Comparison of ENCODE assay signal across 8 cellular contexts in genomic region chr1:179954494-179955317, GRCh38. TPM values are rescaled to one million over a fixed set of nuclear protein-coding genes. Genes with fewer than 3 reads are reported as not detected.
DNase-seq lines count a peak whose midpoint lies in the region; ATAC-seq and TF ChIP-seq lines count a peak whose summit lies in the region.

CEP350 (plus strand) TSS chr1:179954810; CDS start chr1:179986182, 31,372 bp downstream.

- H3K9me3 ChIP-seq in Karpas-422 (ENCODE audit: low read length) (no peaks in the 10 kb centered on the region), esophagus muscularis mucosa (no peaks in the 10 kb centered on the region), muscle layer of duodenum (ENCODE audit: control insufficient read depth in 1 of 2, low read length in 2 of 2) (no peaks in the 10 kb centered on the region)

- H3K4me2 ChIP-seq in Karpas-422 (ENCODE audit: low read depth, low read length, poor library complexity, severe bottlenecking), result peak within 1 kb of the TSS; percentile 99

- H3K27me3 ChIP-seq in Karpas-422 (ENCODE audit: low read length) (no peaks in the 10 kb centered on the region), esophagus muscularis mucosa (no peaks in the 10 kb centered on the region), muscle layer of duodenum (ENCODE audit: low read depth, low read length) (no peaks in the 10 kb centered on the region)

- ATAC-seq in GM21825 (IDR thresholded peaks at IDR 0.05; ENCODE audit: unreplicated experiment), result peak; percentile 94

- WGBS in esophagus muscularis mucosa, result 0% methylated on average over 27 of the region's 73 CpGs

- H3K4me3 ChIP-seq in Karpas-422 (ENCODE audit: low read length), result peak within 1 kb of the TSS; percentile 83
- peak within 1 kb of the TSS; percentile 88 to 99 (median 94) for H3K4me3 ChIP-seq in esophagus muscularis mucosa
- peak within 1 kb of the TSS; percentile 83 to 89 for H3K4me3 ChIP-seq in muscle layer of duodenum (ENCODE audit: low read depth in 1 of 2, low read length in 2 of 2)

- peak within 1 kb of the TSS; percentile 76 for H2AFZ ChIP-seq in Karpas-422 (ENCODE audit: low read length)

- peak within 1 kb of the TSS; percentile 91 for H3K9ac ChIP-seq in Karpas-422 (ENCODE audit: low read length)

- no peaks in the 10 kb centered on the region; the same call in 1 of the 2 replicates for H3K9me2 ChIP-seq in Karpas-422 (replicated peaks; ENCODE audit: insufficient read depth, low read length)

- peak within 1 kb of the TSS; percentile 79 for H3K27ac ChIP-seq in Karpas-422 (ENCODE audit: low read length)
- H3K27ac ChIP-seq in esophagus muscularis mucosa (replicated peaks in 1 of 4), result peak within 1 kb of the TSS; percentile 95 to 98 (median 96)
- H3K27ac ChIP-seq in muscle layer of duodenum (ENCODE audit: low read length), result peak within 1 kb of the TSS; percentile 93

- TF ChIP-seq POLR2A in esophagus muscularis mucosa (IDR thresholded peaks at IDR 0.05; ENCODE audit: low read depth), result no peak

- no peak for TF ChIP-seq EP300 in esophagus muscularis mucosa (IDR thresholded peaks at IDR 0.05)

- TF ChIP-seq CTCF in esophagus muscularis mucosa (IDR thresholded peaks at IDR 0.05), result no peak

- H3K4me1 ChIP-seq in Karpas-422 (ENCODE audit: low read length) (peaks cover 54% of the 10 kb centered on the region), esophagus muscularis mucosa (peaks cover 29 to 41% (median 34%) of the 10 kb centered on the region in 4 donors), muscle layer of duodenum (ENCODE audit: control insufficient read depth in 1 of 2, insufficient read depth in 2 of 2, low read length in 2 of 2) (peaks cover 17 to 24% of the 10 kb centered on the region in 2 donors)

- DNase-seq in DMS79 treated with DMSO at 0.1 percent for 48 hours (lab: John Stamatoyannopoulos, UW) (peak; percentile 98), Karpas-422 (peak; percentile 99), RKO (ENCODE audit: low spot score) (peak; percentile 97), activated T-helper 1 cell treated with Interleukin-2 at 50 U/mL for 16 hours (ENCODE audit: low read depth) (peak; percentile 95), esophagus muscularis mucosa (ENCODE audit: extremely low spot score) (peak; percentile 99)
- peak; percentile 96 to 97 for DNase-seq in stimulated activated CD8-positive, alpha-beta memory T cell treated with anti-CD3 and anti-CD28 coated beads, Interleukin-7, amount 100 ng/mL, for 4 hours (ENCODE audit: low read depth in 2 of 2)

- H3K36me3 ChIP-seq in Karpas-422 (ENCODE audit: insufficient read depth, low read length) (0 out of 2 replicates have a peak, but pooled peaks cover 3% of the 10 kb centered on the region), esophagus muscularis mucosa (no peaks in the 10 kb centered on the region), muscle layer of duodenum (ENCODE audit: control insufficient read depth in 1 of 2, insufficient read depth in 2 of 2, low read length in 2 of 2) (no peaks in the 10 kb centered on the region)

- H3K79me2 ChIP-seq in Karpas-422 (ENCODE audit: low read length), result peaks cover 51% of the 10 kb centered on the region

- H4K20me1 ChIP-seq in Karpas-422 (ENCODE audit: insufficient read depth, low read depth, low read length), result 0 out of 2 replicates have a peak, but pooled peaks cover 5% of the 10 kb centered on the region

- intact Hi-C loops in esophagus muscularis mucosa (cut with DNase I), result loop anchor here (5.0 to 10.0 kb wide), 3 partner anchors 72 to 220 kb away; partner anchors contain the start of gene TOR1AIP1

RNA-seq across cellular contexts. Expression of gene CEP350, which starts in this region (rescaled TPM):
- total RNA-seq in Karpas-422 (2014; rRNA removed; shearing (Covaris generic); ENCODE audit: low replicate concordance), result 72.3 and 117 TPM in 2 replicates
- total RNA-seq in esophagus muscularis mucosa, result 10 to 100 TPM; 61.0 to 80.6 (median 65.1) TPM

Comparison
In these comparisons a context has a peak if more than half of its experiments do, and no peak if none do; other contexts are left out.
1. Peak in every context shown above with its lines: DNase-seq, ATAC-seq, H3K4me3 ChIP-seq and H3K27ac ChIP-seq.